ENCODE assay signal across 8 cellular contexts in the genomic region with DNA sequence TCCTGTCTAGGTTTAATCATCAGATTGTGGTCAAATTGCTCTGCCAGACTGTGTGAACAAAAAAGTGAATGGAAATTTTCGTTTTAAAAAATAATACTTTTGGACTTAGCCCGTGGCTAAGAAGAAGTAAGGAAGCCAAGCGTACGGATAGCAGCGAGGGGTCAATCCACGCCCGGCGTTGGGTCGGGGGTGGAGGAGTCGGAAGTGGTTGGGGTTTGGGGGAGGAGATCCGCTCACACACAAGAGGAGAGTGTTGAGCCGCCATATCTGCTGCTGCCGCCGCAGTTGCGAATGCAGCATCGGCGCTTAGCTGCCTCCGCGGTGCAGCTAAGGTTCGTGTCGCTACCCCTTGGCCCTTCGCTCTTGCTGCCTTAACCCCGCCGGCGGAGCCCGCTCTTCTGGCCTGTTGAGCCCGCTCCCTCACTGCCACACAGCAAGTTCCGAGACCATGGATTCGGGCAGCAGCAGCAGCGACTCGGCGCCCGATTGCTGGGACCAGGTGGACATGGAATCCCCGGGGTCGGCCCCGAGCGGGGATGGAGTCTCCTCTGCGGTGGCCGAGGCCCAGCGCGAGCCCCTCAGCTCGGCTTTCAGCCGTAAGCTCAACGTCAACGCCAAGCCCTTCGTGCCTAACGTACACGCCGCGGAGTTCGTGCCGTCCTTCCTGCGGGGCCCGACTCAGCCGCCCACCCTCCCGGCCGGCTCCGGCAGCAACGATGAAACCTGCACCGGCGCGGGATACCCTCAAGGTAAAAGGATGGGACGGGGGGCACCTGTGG. TPM values are rescaled to one million over a fixed set of nuclear protein-coding genes. Genes with fewer than 3 reads are reported as not detected.
A peak's percentile ranks its signal among the peaks of the same experiment; 100 is the strongest.
DNase-seq lines count a peak whose midpoint lies in the region; ATAC-seq and TF ChIP-seq lines count a peak whose summit lies in the region.

A gene (plus strand): TSS at position 264 of the 779 bp plus-strand sequence. CDS start 185 bp downstream, at position 449.

- H3K4me2 ChIP-seq in mesendoderm (ENCODE audit: low read length), result peak within 1 kb of the TSS; percentile 40

- H3K4me1 ChIP-seq in effector memory CD4-positive, alpha-beta T cell (ENCODE audit: control insufficient read depth, insufficient read depth, low read length, poor library complexity, severe bottlenecking), result no peaks in the 10 kb centered on the region
- H3K4me1 ChIP-seq in mesendoderm (ENCODE audit: control insufficient read depth, low read depth, low read length), result no peaks in the 10 kb centered on the region

- no peak within 1 kb of the TSS for H2AK5ac ChIP-seq in mesendoderm (ENCODE audit: low read length)

- peaks cover 4% of the 10 kb centered on the region for H3K9me3 ChIP-seq in effector memory CD4-positive, alpha-beta T cell (ENCODE audit: control insufficient read depth, low read length)

- peak within 1 kb of the TSS; percentile 83 for H3K9ac ChIP-seq in mesendoderm (ENCODE audit: low read length)

- H3K4ac ChIP-seq in mesendoderm (ENCODE audit: low read depth, low read length), result peak within 1 kb of the TSS; percentile 16

- DNase-seq in GM13976 (ENCODE audit: low spot score) (peak; percentile 68), NCI-H2107 treated with DMSO at 0.1 percent for 48 hours (lab: John Stamatoyannopoulos, UW; ENCODE audit: unreplicated experiment) (peak; percentile 61), mesendoderm (peak; percentile 79), SIG-M5 treated with dmso at 0.1 percent for 504 hours (lab: John Stamatoyannopoulos, UW; ENCODE audit: unreplicated experiment) (no peak)
- DNase-seq in activated CD4-positive, alpha-beta T cell treated with anti-CD3 and anti-CD28 coated beads, Interleukin-2, amount 50 U/mL, for 4 hours, result peak; percentile 22 to 25
- DNase-seq in effector memory CD4-positive, alpha-beta T cell, result peak in 2 of 3 donors; percentile 7 to 19
- DNase-seq in stimulated activated CD8-positive, alpha-beta memory T cell treated with anti-CD3 and anti-CD28 coated beads, Interleukin-12 subunit alpha, Interleukin-12 subunit beta, amount 100 ng/mL, for 1 hour (ENCODE audit: low read depth), result peak; percentile 5

- ATAC-seq in HG02623 (IDR thresholded peaks at IDR 0.05; ENCODE audit: unreplicated experiment), result peak; percentile 91

- H3K79me1 ChIP-seq in mesendoderm (ENCODE audit: low read length), result no peaks in the 10 kb centered on the region

- in situ Hi-C loops in GM13976 (cut with MboI; ENCODE audit: low sequenced_read_pairs, unreplicated experiment), result no loop called here

- H3K56ac ChIP-seq in mesendoderm (ENCODE audit: low read length), result peak within 1 kb of the TSS; percentile 93

- no peak within 1 kb of the TSS for H2BK120ac ChIP-seq in mesendoderm (ENCODE audit: low read depth, low read length)

- H3K27ac ChIP-seq in effector memory CD4-positive, alpha-beta T cell (ENCODE audit: insufficient read depth, low read length, poor library complexity, severe bottlenecking), result peak within 1 kb of the TSS; percentile 25
- no peak within 1 kb of the TSS for H3K27ac ChIP-seq in mesendoderm (ENCODE audit: low read depth, low read length)

- peak within 1 kb of the TSS; percentile 61 for H3K4me3 ChIP-seq in effector memory CD4-positive, alpha-beta T cell (ENCODE audit: insufficient read depth, low read depth, low read length, poor library complexity, severe bottlenecking)
- peak within 1 kb of the TSS; percentile 77 for H3K4me3 ChIP-seq in mesendoderm (ENCODE audit: low read length)

- peaks cover 7% of the 10 kb centered on the region for H3K79me2 ChIP-seq in mesendoderm (ENCODE audit: control insufficient read depth, insufficient read depth, low read length)

- no peak for TF ChIP-seq CTCF in GM13976 (IDR thresholded peaks at IDR 0.05; ENCODE audit: borderline replicate concordance, control extremely low read depth, extremely low read depth, insufficient read depth, missing control alignments)

- H4K8ac ChIP-seq in mesendoderm (ENCODE audit: low read depth, low read length), result no peak within 1 kb of the TSS

- no peaks in the 10 kb centered on the region for H3K27me3 ChIP-seq in effector memory CD4-positive, alpha-beta T cell (replicated peaks; ENCODE audit: control insufficient read depth, insufficient read depth, low read length, poor library complexity, severe bottlenecking)
- H3K27me3 ChIP-seq in mesendoderm (ENCODE audit: insufficient read depth, low read length, poor library complexity), result no peaks in the 10 kb centered on the region

- H3K36me3 ChIP-seq in effector memory CD4-positive, alpha-beta T cell (ENCODE audit: control insufficient read depth, insufficient read depth, low read length), result no peaks in the 10 kb centered on the region
- H3K36me3 ChIP-seq in mesendoderm (ENCODE audit: control insufficient read depth, insufficient read depth, low read length), result no peaks in the 10 kb centered on the region

- peak within 1 kb of the TSS; percentile 76 for H3K18ac ChIP-seq in mesendoderm (ENCODE audit: low read length)

- H3K23ac ChIP-seq in mesendoderm (ENCODE audit: low read length), result no peak within 1 kb of the TSS

- no CpG with 5 or more reads among the region's 63 CpGs for WGBS in mesendoderm (ENCODE audit: extremely low coverage, insufficient coverage, low lambda C conversion rate)

- H2BK5ac ChIP-seq in mesendoderm (ENCODE audit: low read length), result no peak within 1 kb of the TSS

- no peak within 1 kb of the TSS for H4K5ac ChIP-seq in mesendoderm (ENCODE audit: low read length)

- no peak within 1 kb of the TSS for H2BK15ac ChIP-seq in mesendoderm (replicated peaks; ENCODE audit: low read depth)

RNA-seq across cellular contexts. Expression of the gene that starts here (rescaled TPM):
- polyA plus RNA-seq in mesendoderm (2013, experiment 1 of 2), result 14.6 TPM
- 16.1 TPM for polyA plus RNA-seq in mesendoderm (2013, experiment 2 of 2)
